12 cellular contexts compared by ENCODE assay signal in the genomic region with DNA sequence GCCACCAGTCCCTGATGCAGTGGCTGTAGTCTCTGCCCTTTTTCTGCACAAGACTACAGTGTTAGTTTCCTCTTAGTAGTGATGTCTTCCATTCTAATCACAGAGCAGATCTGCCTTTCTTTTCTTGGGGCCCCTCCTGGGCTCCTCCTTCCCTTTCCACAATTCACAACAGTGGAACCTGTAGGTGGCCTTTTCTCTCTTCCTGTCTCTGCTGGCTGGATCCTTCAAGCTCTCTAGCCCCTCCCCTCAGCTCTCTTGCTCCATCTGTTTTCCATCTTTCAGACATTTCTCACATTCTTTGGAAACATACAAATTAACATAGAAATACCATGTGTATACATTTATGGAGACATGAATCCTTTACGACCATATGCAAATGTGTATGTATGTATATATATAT. TPM values are rescaled to one million over a fixed set of nuclear protein-coding genes. Genes with fewer than 3 reads are reported as not detected.
DNase-seq lines count a peak whose midpoint lies in the region; ATAC-seq and TF ChIP-seq lines count a peak whose summit lies in the region.
"Had no signal": no experiment of that assay in that cellular context is flagged by ENCODE, and none has a peak within 500 bp of the region (broad histone marks: within the 10 kb centered on the region; RNA-seq: fewer than 3 reads in every experiment).

No MANE protein-coding gene starts in this region.

- peak overlapping the region; percentile 50 for H3K4me2 ChIP-seq in mesendoderm (ENCODE audit: low read length)

- TF ChIP-seq CTCF in AG04449 (IDR thresholded peaks at IDR 0.05; ENCODE audit: insufficient read depth, low read length, missing control alignments) (no peak), endothelial cell (IDR thresholded peaks at IDR 0.05; ENCODE audit: unreplicated experiment) (no peak)

- H3K36me3 Mint-ChIP-seq in endothelial cell (ENCODE audit: low read depth, unreplicated experiment): peaks cover 6% of the 10 kb centered on the region
- no peaks in the 10 kb centered on the region for H3K36me3 Mint-ChIP-seq in activated CD4-positive, alpha-beta T cell treated with anti-CD3 and anti-CD28 coated beads, Interleukin-2, amount 10 ng/mL, durations not matched to agents 7 days and 5 days (ENCODE audit: low read depth)

- no peaks in the 10 kb centered on the region for H3K27me3 Mint-ChIP-seq in endothelial cell (ENCODE audit: unreplicated experiment)
- H3K27me3 Mint-ChIP-seq in activated CD4-positive, alpha-beta T cell treated with anti-CD3 and anti-CD28 coated beads, Interleukin-2, amount 10 ng/mL, durations not matched to agents 7 days and 5 days: no peaks in the 10 kb centered on the region
- H3K27me3 Mint-ChIP-seq: CD4-positive, alpha-beta T cell had no signal

- H3K9ac ChIP-seq in HUES6 (ENCODE audit: low read length) (peak overlapping the region; percentile 64), mesendoderm (ENCODE audit: low read length) (peak overlapping the region; percentile 66)

- H3K27ac Mint-ChIP-seq in endothelial cell (ENCODE audit: unreplicated experiment): peak overlapping the region; percentile 84
- H3K27ac Mint-ChIP-seq in activated CD4-positive, alpha-beta T cell treated with anti-CD3 and anti-CD28 coated beads, Interleukin-2, amount 10 ng/mL, durations not matched to agents 7 days and 5 days: no peak overlapping the region
- H3K27ac Mint-ChIP-seq: CD4-positive, alpha-beta T cell had no signal

- peaks cover 2% of the 10 kb centered on the region; the same call in 1 of the 2 replicates for H3K9me3 ChIP-seq in HUES6 (ENCODE audit: control insufficient read depth, insufficient read depth, low read depth, low read length)

- H3K56ac ChIP-seq in mesendoderm (ENCODE audit: low read length): peak overlapping the region; percentile 84

- no peaks in the 10 kb centered on the region for H3K79me1 ChIP-seq in mesendoderm (ENCODE audit: low read length)

- CTCF ChIA-PET in AG04449 (lab: Yijun Ruan, JAX): no interaction called here
- CTCF ChIA-PET in activated CD4-positive, alpha-beta T cell treated with anti-CD3 and anti-CD28 coated beads, Interleukin-2, amount 10 ng/mL, durations not matched to agents 7 days and 5 days (lab: Charles Lee): no interaction called here

- no peak for ATAC-seq in GM21576 (IDR thresholded peaks at IDR 0.05; ENCODE audit: unreplicated experiment)

- no peaks in the 10 kb centered on the region for H3K36me3 ChIP-seq in HUES6 (ENCODE audit: control insufficient read depth, insufficient read depth, low read length)
- no peaks in the 10 kb centered on the region for H3K36me3 ChIP-seq in mesendoderm (ENCODE audit: control insufficient read depth, insufficient read depth, low read length)

- H3K4me1 ChIP-seq in HUES6 (ENCODE audit: control insufficient read depth, insufficient read depth, low read length): no peaks in the 10 kb centered on the region
- no peaks in the 10 kb centered on the region for H3K4me1 ChIP-seq in mesendoderm (ENCODE audit: control insufficient read depth, low read depth, low read length)

- H3K27ac ChIP-seq in HUES6 (ENCODE audit: low read depth, low read length): no peak overlapping the region
- H3K27ac ChIP-seq in mesendoderm (ENCODE audit: low read depth, low read length): peak overlapping the region; percentile 67

- peak overlapping the region; percentile 76 for H3K18ac ChIP-seq in mesendoderm (ENCODE audit: low read length)

- no peak overlapping the region for H2BK5ac ChIP-seq in mesendoderm (ENCODE audit: low read length)

- no peak overlapping the region for H2BK120ac ChIP-seq in mesendoderm (ENCODE audit: low read depth, low read length)

- no peak overlapping the region for H4K5ac ChIP-seq in mesendoderm (ENCODE audit: low read length)

- H3K9me3 Mint-ChIP-seq in endothelial cell (ENCODE audit: unreplicated experiment): no peaks in the 10 kb centered on the region
- no peaks in the 10 kb centered on the region for H3K9me3 Mint-ChIP-seq in activated CD4-positive, alpha-beta T cell treated with anti-CD3 and anti-CD28 coated beads, Interleukin-2, amount 10 ng/mL, durations not matched to agents 7 days and 5 days
- H3K9me3 Mint-ChIP-seq: CD4-positive, alpha-beta T cell had no signal

- H3K4me3 Mint-ChIP-seq in endothelial cell (ENCODE audit: unreplicated experiment): peak overlapping the region; percentile 81
- no peak overlapping the region for H3K4me3 Mint-ChIP-seq in activated CD4-positive, alpha-beta T cell treated with anti-CD3 and anti-CD28 coated beads, Interleukin-2, amount 10 ng/mL, durations not matched to agents 7 days and 5 days
- H3K4me3 Mint-ChIP-seq: CD4-positive, alpha-beta T cell had no signal

- POLR2A ChIA-PET in AG04449 (lab: Yijun Ruan, JAX): interaction anchor here (1.1 kb wide), 1 partner anchor 16 kb away, joined by 3 read pairs; a partner anchor contains a TSS
- POLR2A ChIA-PET in activated CD4-positive, alpha-beta T cell treated with anti-CD3 and anti-CD28 coated beads, Interleukin-2, amount 10 ng/mL, durations not matched to agents 7 days and 5 days (lab: Charles Lee): no interaction called here

- H3K4me3 ChIP-seq in AG04449 (ENCODE audit: low read depth, low read length) (peak overlapping the region; percentile 43), HUES6 (ENCODE audit: low read depth, low read length) (peak overlapping the region; percentile 50), mesendoderm (ENCODE audit: low read length) (peak overlapping the region; percentile 17)

- no peak overlapping the region for H2AK5ac ChIP-seq in mesendoderm (ENCODE audit: low read length)

- no peak overlapping the region for H4K8ac ChIP-seq in mesendoderm (ENCODE audit: low read depth, low read length)

- H2BK15ac ChIP-seq in mesendoderm (replicated peaks; ENCODE audit: low read depth): no peak overlapping the region

- H3K23ac ChIP-seq in mesendoderm (ENCODE audit: low read length): peak overlapping the region; percentile 89

- H3K4ac ChIP-seq in mesendoderm (ENCODE audit: low read depth, low read length): no peak overlapping the region

- DNase-seq in AG04449 (ENCODE audit: low read depth, low spot score): no peak
- no peak for DNase-seq in endothelial cell (ENCODE audit: low spot score)
- peak; percentile 74 for DNase-seq in mesendoderm
- no peak for DNase-seq in effector CD8-positive, alpha-beta T cell (lab: John Stamatoyannopoulos, UW)
- DNase-seq in NCI-H1436 (lab: John Stamatoyannopoulos, UW): no peak
- no peak for DNase-seq in activated CD4-positive, alpha-beta T cell treated with anti-CD3 and anti-CD28 coated beads, Interleukin-2, amount 10 ng/mL, durations not matched to agents 7 days and 5 days
- DNase-seq: activated CD4-positive, alpha-beta T cell treated with anti-CD3 and anti-CD28 coated beads, Interleukin-2, amount 50 U/mL, for 1 hour; CD4-positive, alpha-beta T cell; stimulated activated CD4-positive, alpha-beta T cell treated with anti-CD3 and anti-CD28 coated beads, Interleukin-12 subunit alpha, Interleukin-12 subunit beta, amount 100 ng/mL, for 4 hours; stimulated activated naive CD4-positive, alpha-beta T cell treated with Interleukin-2 at 50 U/mL for 16 hours had no signal

- no peaks in the 10 kb centered on the region for H3K27me3 ChIP-seq in HUES6 (ENCODE audit: control insufficient read depth, insufficient read depth, low read length)
- no peaks in the 10 kb centered on the region for H3K27me3 ChIP-seq in mesendoderm (ENCODE audit: insufficient read depth, low read length, poor library complexity)

- WGBS in mesendoderm (ENCODE audit: extremely low coverage, insufficient coverage, low lambda C conversion rate): no CpG with 5 or more reads among the region's 1 CpG

- peaks cover 4% of the 10 kb centered on the region for H3K4me1 Mint-ChIP-seq in endothelial cell (ENCODE audit: unreplicated experiment)
- peaks cover 7% of the 10 kb centered on the region for H3K4me1 Mint-ChIP-seq in activated CD4-positive, alpha-beta T cell treated with anti-CD3 and anti-CD28 coated beads, Interleukin-2, amount 10 ng/mL, durations not matched to agents 7 days and 5 days

- no peaks in the 10 kb centered on the region for H3K79me2 ChIP-seq in mesendoderm (ENCODE audit: control insufficient read depth, insufficient read depth, low read length)

RNA-seq across cellular contexts. Expression of a gene that starts 0.3 kb away (rescaled TPM):
- total RNA-seq in endothelial cell (ENCODE audit: unreplicated experiment): 1.6 TPM
- 2.3 TPM for polyA plus RNA-seq in mesendoderm (2013, experiment 1 of 2)
- polyA plus RNA-seq in mesendoderm (2013, experiment 2 of 2): 2.1 TPM
- under 1 TPM; 0.97 to 1.00 TPM for total RNA-seq in activated CD4-positive, alpha-beta T cell treated with anti-CD3 and anti-CD28 coated beads, Interleukin-2, amount 10 ng/mL, durations not matched to agents 7 days and 5 days

RNA-seq across cellular contexts. Expression of a gene that starts 16.1 kb away (rescaled TPM):
- total RNA-seq in endothelial cell (ENCODE audit: unreplicated experiment): 16.5 TPM
- 4.4 TPM for polyA plus RNA-seq in mesendoderm (2013, experiment 1 of 2)
- 4.8 TPM for polyA plus RNA-seq in mesendoderm (2013, experiment 2 of 2)
- 10 to 100 TPM; 10.4 to 12.0 TPM for total RNA-seq in activated CD4-positive, alpha-beta T cell treated with anti-CD3 and anti-CD28 coated beads, Interleukin-2, amount 10 ng/mL, durations not matched to agents 7 days and 5 days
